ENCODE assay signal across 8 cellular contexts in genomic region chr22:19891350-19892248, GRCh38. TPM values are rescaled to one million over a fixed set of nuclear protein-coding genes. Genes with fewer than 3 reads are reported as not detected.
DNase-seq lines count a peak whose midpoint lies in the region; ATAC-seq and TF ChIP-seq lines count a peak whose summit lies in the region.

No MANE protein-coding gene starts in this region.

- H3K4me3 Mint-ChIP-seq in activated CD8-positive, alpha-beta T cell treated with anti-CD3 and anti-CD28 coated beads, Interleukin-2, amount 10 ng/mL, durations not matched to agents 7 days and 5 days, result peak overlapping the region; percentile 70

- peaks cover 59% of the 10 kb centered on the region for H3K4me1 Mint-ChIP-seq in activated CD8-positive, alpha-beta T cell treated with anti-CD3 and anti-CD28 coated beads, Interleukin-2, amount 10 ng/mL, durations not matched to agents 7 days and 5 days (ENCODE audit: low read depth)

- ATAC-seq in activated CD8-positive, alpha-beta T cell treated with anti-CD3 and anti-CD28 coated beads, Interleukin-2, amount 10 ng/mL, durations not matched to agents 7 days and 5 days, result peak; percentile 89
- ATAC-seq in GM18909 (IDR thresholded peaks at IDR 0.05; ENCODE audit: poor library complexity, unreplicated experiment), result no peak

- peaks cover 25% of the 10 kb centered on the region for H3K4me1 ChIP-seq in BE2C
- peaks cover 29% of the 10 kb centered on the region for H3K4me1 ChIP-seq in osteoblast (ENCODE audit: insufficient read depth, low read length)
- peaks cover 34% of the 10 kb centered on the region for H3K4me1 ChIP-seq in vagina

- H3K27ac Mint-ChIP-seq in activated CD8-positive, alpha-beta T cell treated with anti-CD3 and anti-CD28 coated beads, Interleukin-2, amount 10 ng/mL, durations not matched to agents 7 days and 5 days, result peak overlapping the region; percentile 89

- no peak for TF ChIP-seq POLR2A in vagina (IDR thresholded peaks at IDR 0.05)

- H3K36me3 Mint-ChIP-seq in activated CD8-positive, alpha-beta T cell treated with anti-CD3 and anti-CD28 coated beads, Interleukin-2, amount 10 ng/mL, durations not matched to agents 7 days and 5 days (ENCODE audit: low read depth), result peaks cover 8% of the 10 kb centered on the region

- H4K20me1 ChIP-seq in osteoblast (ENCODE audit: insufficient read depth, low read length), result no peaks in the 10 kb centered on the region

- H3K4me3 ChIP-seq in BE2C (ENCODE audit: low read depth, low read length) (peak overlapping the region; percentile 15), epithelial cell of esophagus (ENCODE audit: low read length) (no peak overlapping the region), osteoblast (ENCODE audit: insufficient read depth, low read length) (peak overlapping the region; percentile 16), vagina (peak overlapping the region in 1 of 2 donors; percentile 3)

- DNase-seq in BE2C (peak; percentile 78), HCEC 1CT (peak; percentile 88), NCI-H748 treated with DMSO at 0.1 percent for 48 hours (lab: John Stamatoyannopoulos, UW) (peak; percentile 75), epithelial cell of esophagus (ENCODE audit: low read depth) (peak; percentile 90), osteoblast (ENCODE audit: insufficient read length, low spot score, missing footprints) (peak; percentile 96), vagina (ENCODE audit: extremely low spot score in 2 of 2) (no peak)
- peak; percentile 80 for DNase-seq in activated CD8-positive, alpha-beta T cell treated with anti-CD3 and anti-CD28 coated beads, Interleukin-2, amount 10 ng/mL, durations not matched to agents 7 days and 5 days

- no peaks in the 10 kb centered on the region for H3K9me3 ChIP-seq in BE2C
- no peaks in the 10 kb centered on the region for H3K9me3 ChIP-seq in osteoblast (ENCODE audit: low read depth, low read length)
- no peaks in the 10 kb centered on the region for H3K9me3 ChIP-seq in vagina

- H3K4me2 ChIP-seq in osteoblast (ENCODE audit: insufficient read depth, low read length), result peak overlapping the region; percentile 0

- H3K27me3 ChIP-seq in BE2C, result no peaks in the 10 kb centered on the region
- no peaks in the 10 kb centered on the region for H3K27me3 ChIP-seq in osteoblast (ENCODE audit: insufficient read depth, low read length)
- H3K27me3 ChIP-seq in vagina, result no peaks in the 10 kb centered on the region

- H3K36me3 ChIP-seq in BE2C (no peaks in the 10 kb centered on the region; the same call in 1 of the 2 replicates), osteoblast (ENCODE audit: insufficient read depth, low read length) (peaks cover 5% of the 10 kb centered on the region), vagina (no peaks in the 10 kb centered on the region)

- H3K79me2 ChIP-seq in osteoblast (ENCODE audit: insufficient read depth, low read length), result no peaks in the 10 kb centered on the region

- POLR2A ChIA-PET in activated CD8-positive, alpha-beta T cell treated with anti-CD3 and anti-CD28 coated beads, Interleukin-2, amount 10 ng/mL, durations not matched to agents 7 days and 5 days (lab: Charles Lee), result interaction anchor here (0.8 to 1.6 kb wide), 9 partner anchors 10 to 130 kb away, joined by 3 to 20 read pairs (median 4); partner anchors contain the start of genes COMT, GNB1L, RTL10 and TANGO2

- intact Hi-C loops in vagina (cut with DNase I), result no loop called here

- H3K27me3 Mint-ChIP-seq in activated CD8-positive, alpha-beta T cell treated with anti-CD3 and anti-CD28 coated beads, Interleukin-2, amount 10 ng/mL, durations not matched to agents 7 days and 5 days (ENCODE audit: low read depth), result no peaks in the 10 kb centered on the region

- no peak overlapping the region for H2AFZ ChIP-seq in osteoblast (ENCODE audit: low read length)

- peak overlapping the region; percentile 77 for H3K27ac ChIP-seq in osteoblast (ENCODE audit: low read depth, low read length)
- H3K27ac ChIP-seq in vagina, result peak overlapping the region; percentile 84

- CTCF ChIA-PET in activated CD8-positive, alpha-beta T cell treated with anti-CD3 and anti-CD28 coated beads, Interleukin-2, amount 10 ng/mL, durations not matched to agents 7 days and 5 days (lab: Charles Lee), result interaction anchor here (0.9 to 3.7 kb wide), 8 partner anchors 19 to 161 kb away, joined by 3 to 17 read pairs (median 4); partner anchors contain the start of genes GNB1L and RTL10

- H3K9me3 Mint-ChIP-seq in activated CD8-positive, alpha-beta T cell treated with anti-CD3 and anti-CD28 coated beads, Interleukin-2, amount 10 ng/mL, durations not matched to agents 7 days and 5 days (ENCODE audit: insufficient read depth), result no peaks in the 10 kb centered on the region

- no peak for TF ChIP-seq CTCF in BE2C (IDR thresholded peaks at IDR 0.05; ENCODE audit: low read depth, low read length)
- TF ChIP-seq CTCF in epithelial cell of esophagus (IDR thresholded peaks at IDR 0.05; ENCODE audit: insufficient read depth, low read depth, low read length, missing control alignments), result no peak
- no peak for TF ChIP-seq CTCF in osteoblast (IDR thresholded peaks at IDR 0.05; ENCODE audit: extremely low read depth, low read depth, low read length)
- TF ChIP-seq CTCF in vagina (IDR thresholded peaks at IDR 0.05), result no peak

RNA-seq across cellular contexts. Expression of gene GNB1L, which starts 36.9 kb away (rescaled TPM):
- polyA plus RNA-seq in BE2C (2012; ENCODE audit: insufficient read depth, insufficient read length, low read depth), result 3.2 TPM
- total RNA-seq in activated CD8-positive, alpha-beta T cell treated with anti-CD3 and anti-CD28 coated beads, Interleukin-2, amount 10 ng/mL, durations not matched to agents 7 days and 5 days, result 10 to 100 TPM in 1 of 2 experiments, 1 to 10 TPM in 1; 9.7 to 10.3 TPM
- total RNA-seq in osteoblast (4.0 and 5.6 TPM in 2 replicates), vagina (14.0 TPM)

RNA-seq across cellular contexts. Expression of gene RTL10, which starts 36.9 kb away (rescaled TPM):
- 49.7 TPM for polyA plus RNA-seq in BE2C (2012; ENCODE audit: insufficient read depth, insufficient read length, low read depth)
- 10 to 100 TPM; 16.1 to 17.0 TPM for total RNA-seq in activated CD8-positive, alpha-beta T cell treated with anti-CD3 and anti-CD28 coated beads, Interleukin-2, amount 10 ng/mL, durations not matched to agents 7 days and 5 days
- total RNA-seq in osteoblast (10.3 and 11.9 TPM in 2 replicates), vagina (21.4 TPM)

RNA-seq across cellular contexts. Expression of gene COMT, which starts 50.0 kb away (rescaled TPM):
- 286 TPM for polyA plus RNA-seq in BE2C (2012; ENCODE audit: insufficient read depth, insufficient read length, low read depth)
- 10 to 100 TPM; 92.8 to 97.1 TPM for total RNA-seq in activated CD8-positive, alpha-beta T cell treated with anti-CD3 and anti-CD28 coated beads, Interleukin-2, amount 10 ng/mL, durations not matched to agents 7 days and 5 days
- total RNA-seq in osteoblast (220 and 288 TPM in 2 replicates), vagina (240 TPM)

RNA-seq across cellular contexts. Expression of gene TXNRD2, which starts 50.0 kb away (rescaled TPM):
- polyA plus RNA-seq in BE2C (2012; ENCODE audit: insufficient read depth, insufficient read length, low read depth), result 46.2 TPM
- total RNA-seq in activated CD8-positive, alpha-beta T cell treated with anti-CD3 and anti-CD28 coated beads, Interleukin-2, amount 10 ng/mL, durations not matched to agents 7 days and 5 days, result 10 to 100 TPM; 16.1 to 19.3 TPM
- total RNA-seq in osteoblast, result 19.5 and 21.5 TPM in 2 replicates
- total RNA-seq in vagina, result 13.5 TPM

Comparison
In these comparisons a context has a peak if more than half of its experiments do, and no peak if none do; other contexts are left out.
1. DNase-seq: peak in BE2C (single experiment), HCEC 1CT (single experiment), NCI-H748 treated with DMSO at 0.1 percent for 48 hours (single experiment), activated CD8-positive, alpha-beta T cell treated with anti-CD3 and anti-CD28 coated beads, Interleukin-2, amount 10 ng/mL, durations not matched to agents 7 days and 5 days (single experiment), epithelial cell of esophagus (single experiment) and osteoblast (single experiment); none in vagina (0 of 2).